17 cellular contexts compared by ENCODE assay signal in the genomic region with DNA sequence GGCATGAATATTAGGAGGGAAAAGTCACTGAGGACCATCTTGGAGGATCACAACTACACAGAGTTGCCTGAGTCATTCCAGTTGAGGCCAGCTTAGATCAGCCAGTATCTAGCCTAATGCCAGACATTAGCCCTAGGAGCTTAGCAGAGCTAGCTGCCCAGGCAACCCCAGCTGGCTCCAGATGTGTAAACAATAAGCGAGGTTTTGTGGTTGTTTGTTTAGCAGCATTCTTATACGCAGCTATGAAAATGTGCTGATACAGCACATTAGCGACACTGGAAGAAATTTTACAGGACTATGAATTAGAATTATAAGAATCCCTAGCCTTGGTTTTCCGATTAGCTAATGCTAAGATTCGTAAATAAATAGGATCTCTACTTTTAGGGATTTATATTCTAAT.
"Had no signal": no experiment of that assay in that cellular context is flagged by ENCODE, and none has a peak within 500 bp of the region (broad histone marks: within the 10 kb centered on the region; RNA-seq: fewer than 3 reads in every experiment).

No MANE protein-coding gene starts in this region.

- H3K4me3 Mint-ChIP-seq: activated CD4-positive, alpha-beta T cell treated with anti-CD3 and anti-CD28 coated beads, Interleukin-2, amount 10 ng/mL, durations not matched to agents 7 days and 5 days; activated naive CD8-positive, alpha-beta T cell; nephron; stimulated activated naive CD8-positive, alpha-beta T cell treated with anti-CD3 and anti-CD28 coated beads, Interleukin-15, Interleukin-2, amounts not matched to agents 100 ng/mL and 50 ng/mL, for 24 hours; type B pancreatic cell had no signal

- H3K4me1 Mint-ChIP-seq: activated CD4-positive, alpha-beta T cell treated with anti-CD3 and anti-CD28 coated beads, Interleukin-2, amount 10 ng/mL, durations not matched to agents 7 days and 5 days; nephron had no signal

- DNase-seq: activated CD4-positive, alpha-beta T cell treated with anti-CD3 and anti-CD28 coated beads, Interleukin-2, amount 10 ng/mL, durations not matched to agents 7 days and 5 days; activated CD8-positive, alpha-beta memory T cell treated with anti-CD3 and anti-CD28 coated beads, Interleukin-2, amount 50 U/mL, for 48 hours; activated gamma-delta T cell treated with Interleukin-2 at 50 U/mL for 16 hours; amniotic stem cell; caudate nucleus; esophagus squamous epithelium; foreskin melanocyte; occipital lobe; stimulated activated CD4-positive, alpha-beta T cell treated with anti-CD3 and anti-CD28 coated beads, Interleukin-4, amount 100 ng/mL, for 24 hours; T-helper 9 cell had no signal

- H3K27me3 Mint-ChIP-seq: activated CD4-positive, alpha-beta T cell treated with anti-CD3 and anti-CD28 coated beads, Interleukin-2, amount 10 ng/mL, durations not matched to agents 7 days and 5 days; activated naive CD8-positive, alpha-beta T cell; progenitor cell of endocrine pancreas; stimulated activated naive CD8-positive, alpha-beta T cell treated with anti-CD3 and anti-CD28 coated beads, Interleukin-15, Interleukin-2, amounts not matched to agents 100 ng/mL and 50 ng/mL, for 24 hours; type B pancreatic cell had no signal

- FAIRE-seq: colon, endothelial cell of umbilical vein had no signal

- H3K9me3 Mint-ChIP-seq: activated CD4-positive, alpha-beta T cell treated with anti-CD3 and anti-CD28 coated beads, Interleukin-2, amount 10 ng/mL, durations not matched to agents 7 days and 5 days; type B pancreatic cell had no signal

- H3K36me3 Mint-ChIP-seq: activated naive CD8-positive, alpha-beta T cell; type B pancreatic cell had no signal
